Comparison of ENCODE assay signal across 19 cellular contexts in genomic region chr1:32863516-32864245, GRCh38. TPM values are rescaled to one million over a fixed set of nuclear protein-coding genes. Genes with fewer than 3 reads are reported as not detected.
A peak's percentile ranks its signal among the peaks of the same experiment; 100 is the strongest.
DNase-seq lines count a peak whose midpoint lies in the region; ATAC-seq, FAIRE-seq and TF ChIP-seq lines count a peak whose summit lies in the region.
"Had no signal": no experiment of that assay in that cellular context is flagged by ENCODE, and none has a peak within 500 bp of the region (broad histone marks: within the 10 kb centered on the region; RNA-seq: fewer than 3 reads in every experiment).

No MANE protein-coding gene starts in this region.

- TF ChIP-seq RAD21 in SK-N-SH (IDR thresholded peaks at IDR 0.05; ENCODE audit: low read length): no peak

- no peaks in the 10 kb centered on the region for H3K9me2 ChIP-seq in SK-N-SH

- H4K20me1 ChIP-seq in SK-N-SH (ENCODE audit: insufficient read depth): no peaks in the 10 kb centered on the region

- ATAC-seq in Right ventricle myocardium inferior (no peak), right lobe of liver (no peak)
- ATAC-seq: GM12878 had no signal

- no peak for TF ChIP-seq POLR2A in right lobe of liver (IDR thresholded peaks at IDR 0.05)

- H3K4me3 ChIP-seq in right atrium auricular region (no peak overlapping the region), bronchial epithelial cell (ENCODE audit: low read depth, low read length) (no peak overlapping the region), right lobe of liver (no peak overlapping the region), tibial artery (no peak overlapping the region), SK-N-SH (ENCODE audit: low read depth in 2 of 2, low read length in 1 of 2) (no peak overlapping the region)
- H3K4me3 ChIP-seq: GM12878, GM23248 had no signal

- CTCF ChIA-PET in SK-N-SH (lab: Yijun Ruan, JAX): interaction anchor here (0.6 to 1.7 kb wide), 5 partner anchors 9 to 220 kb away, joined by 3 to 7 read pairs (median 4); no protein-coding TSS in a partner anchor

- H3K27me3 ChIP-seq in right atrium auricular region: no peaks in the 10 kb centered on the region
- no peaks in the 10 kb centered on the region for H3K27me3 ChIP-seq in bronchial epithelial cell (ENCODE audit: control insufficient read depth, insufficient read depth, low read length)
- H3K27me3 ChIP-seq in right lobe of liver: no peaks in the 10 kb centered on the region
- H3K27me3 ChIP-seq in tibial artery: no peaks in the 10 kb centered on the region
- no peaks in the 10 kb centered on the region for H3K27me3 ChIP-seq in SK-N-SH (ENCODE audit: insufficient read depth)

- intact Hi-C loops in Right ventricle myocardium inferior (cut with DNase I): no loop called here
- intact Hi-C loops in right lobe of liver (cut with DNase I): no loop called here
- intact Hi-C loops in tibial artery (cut with DNase I; ENCODE audit: low total_unique reads): no loop called here

- no peak overlapping the region for H3K4me2 ChIP-seq in SK-N-SH

- TF ChIP-seq EP300 in SK-N-SH (IDR thresholded peaks at IDR 0.05; ENCODE audit: borderline replicate concordance in 1 of 2, low read depth in 1 of 2, low read length in 1 of 2): no peak

- DNase-seq in right atrium auricular region (ENCODE audit: low spot score) (no peak), Right ventricle myocardium inferior (ENCODE audit: missing footprints) (no peak), bronchial epithelial cell (ENCODE audit: low read depth) (no peak), right lobe of liver (no peak), tibial artery (no peak), epidermal melanocyte (ENCODE audit: insufficient read length, low spot score) (no peak), NCI-H2107 treated with DMSO at 0.1 percent for 48 hours (lab: John Stamatoyannopoulos, UW; ENCODE audit: unreplicated experiment) (no peak), SK-N-SH (no peak)
- DNase-seq: DND-41, GDM1, GM23248, KBM-7, NCI-H1436, NCI-H2029 treated with DMSO at 0.1 percent for 48 hours, NCI-H510A, SHP77 treated with DMSO at 0.1 percent for 48 hours had no signal

- peak; percentile 77 for FAIRE-seq in bronchial epithelial cell (lab: Jason Lieb, UNC)
- FAIRE-seq: GM12878, RCC 7860 had no signal

- POLR2A ChIA-PET in SK-N-SH (lab: Yijun Ruan, JAX): no interaction called here

- TF ChIP-seq CTCF in right atrium auricular region (IDR thresholded peaks at IDR 0.05) (no peak), bronchial epithelial cell (IDR thresholded peaks at IDR 0.05; ENCODE audit: insufficient read depth, low read length, severe bottlenecking) (no peak), right lobe of liver (IDR thresholded peaks at IDR 0.05) (no peak), tibial artery (IDR thresholded peaks at IDR 0.05) (no peak), SK-N-SH (IDR thresholded peaks at IDR 0.05) (no peak)

- H3K9me3 ChIP-seq in right atrium auricular region: no peaks in the 10 kb centered on the region
- H3K9me3 ChIP-seq in right lobe of liver: no peaks in the 10 kb centered on the region
- H3K9me3 ChIP-seq in tibial artery: no peaks in the 10 kb centered on the region
- H3K9me3 ChIP-seq in SK-N-SH: no peaks in the 10 kb centered on the region

- H2AFZ ChIP-seq in SK-N-SH (ENCODE audit: low read depth): no peak overlapping the region
- H2AFZ ChIP-seq: GM23248 had no signal

- H3K27ac ChIP-seq in right atrium auricular region: peak overlapping the region; percentile 40 to 51
- peak overlapping the region in 2 of 3 donors; percentile 79 to 97 for H3K27ac ChIP-seq in right lobe of liver
- peak overlapping the region; percentile 19 to 63 for H3K27ac ChIP-seq in tibial artery
- H3K27ac ChIP-seq in SK-N-SH (ENCODE audit: low read depth in 2 of 2, low read length in 1 of 2): no peak overlapping the region
- H3K27ac ChIP-seq: C4-2B, GM23248 had no signal

- H3K79me2 ChIP-seq in SK-N-SH (ENCODE audit: insufficient read depth): no peaks in the 10 kb centered on the region

- peaks cover 0 to 40% of the 10 kb centered on the region in 2 donors for H3K4me1 ChIP-seq in right atrium auricular region
- peaks cover 0 to 24% (median 5%) of the 10 kb centered on the region in 4 donors for H3K4me1 ChIP-seq in right lobe of liver
- H3K4me1 ChIP-seq in tibial artery: peaks cover 0 to 63% (median 39%) of the 10 kb centered on the region in 4 donors
- no peaks in the 10 kb centered on the region for H3K4me1 ChIP-seq in SK-N-SH (ENCODE audit: control insufficient read depth in 1 of 2, insufficient read depth in 2 of 2, low read depth in 1 of 2, low read length in 1 of 2)

- 86% methylated on average over 2 of the region's 3 CpGs for WGBS in right lobe of liver (ENCODE audit: insufficient coverage, low coverage, low lambda C conversion rate, missing lambda C conversion rate)
- 100% methylated on average over 3 of the region's 3 CpGs for WGBS in SK-N-SH (ENCODE audit: low lambda C conversion rate)

- peaks cover 20% of the 10 kb centered on the region for H3K36me3 ChIP-seq in right atrium auricular region
- H3K36me3 ChIP-seq in bronchial epithelial cell (ENCODE audit: control insufficient read depth, insufficient read depth, low read length): peaks cover 4% of the 10 kb centered on the region
- no peaks in the 10 kb centered on the region for H3K36me3 ChIP-seq in right lobe of liver
- H3K36me3 ChIP-seq in tibial artery: peaks cover 0 to 11% (median 0%) of the 10 kb centered on the region in 3 donors
- H3K36me3 ChIP-seq in SK-N-SH (replicated peaks in 1 of 2; ENCODE audit: control insufficient read depth in 1 of 2, insufficient read depth in 2 of 2, low read length in 1 of 2): peaks cover 4 to 27% of the 10 kb centered on the region in 2 experiments

- no peaks in the 10 kb centered on the region for H3F3A ChIP-seq in SK-N-SH (replicated peaks; ENCODE audit: insufficient read depth)

- no peak overlapping the region for H3K9ac ChIP-seq in SK-N-SH
- H3K9ac ChIP-seq: GM23248 had no signal

TF ChIP-seq in SK-N-SH, 30 proteins besides CTCF, POLR2A, EP300 and RAD21 (continues in another document):
- TF ChIP-seq FOXJ3 (CRISPR knock-in tag; IDR thresholded peaks at IDR 0.05) (no peak), MXI1 (IDR thresholded peaks at IDR 0.05; ENCODE audit: low read depth, low read length) (no peak), FOXM1 (IDR thresholded peaks at IDR 0.05; ENCODE audit: low read depth) (no peak), ELF1 (IDR thresholded peaks at IDR 0.05) (no peak)

RNA-seq across cellular contexts. Expression of gene FNDC5, which starts 7.0 kb away (rescaled TPM):
- 100 to 1,000 TPM in 1 of 2 donors, 10 to 100 TPM in 1; 68.3 to 112 TPM for total RNA-seq in right atrium auricular region
- 139 TPM for total RNA-seq in Right ventricle myocardium inferior
- not detected in 2 replicates for total RNA-seq in bronchial epithelial cell
- 1 to 10 TPM; 1.0 to 8.3 (median 2.4) TPM for total RNA-seq in right lobe of liver
- 0.59 and 0.94 TPM in 2 replicates for polyA plus RNA-seq in SK-N-SH (2012; rRNA removed)
- 0.66 and 1.00 TPM in 2 replicates for polyA plus RNA-seq in SK-N-SH (2012; cell fraction: cytosol; rRNA removed)
- polyA plus RNA-seq in SK-N-SH (2012; cell fraction: nucleus; rRNA removed): 2.2 and 2.5 TPM in 2 replicates
- total RNA-seq: GM12878, GM23248 had no signal

RNA-seq across cellular contexts. Expression of gene HPCA, which starts 22.6 kb away (rescaled TPM):
- not detected for total RNA-seq in right atrium auricular region
- total RNA-seq in Right ventricle myocardium inferior: not detected
- not detected in 2 replicates for total RNA-seq in bronchial epithelial cell
- total RNA-seq in right lobe of liver: not detected
- not detected in 2 replicates for polyA plus RNA-seq in SK-N-SH (2012; rRNA removed)
- 0.01 and 0.14 TPM in 2 replicates for polyA plus RNA-seq in SK-N-SH (2012; cell fraction: cytosol; rRNA removed)
- polyA plus RNA-seq in SK-N-SH (2012; cell fraction: nucleus; rRNA removed): 0.14 and 0.27 TPM in 2 replicates
- total RNA-seq: GM12878, GM23248 had no signal
- polyA plus RNA-seq: GM23248 had no signal

RNA-seq across cellular contexts. Expression of gene TMEM54, which starts 37.5 kb away (rescaled TPM):
- 10 to 100 TPM in 1 of 2 donors, 1 to 10 TPM in 1; 4.7 to 37.9 TPM for total RNA-seq in right atrium auricular region
- total RNA-seq in Right ventricle myocardium inferior: 10.9 TPM
- total RNA-seq in bronchial epithelial cell: 112 and 167 TPM in 2 replicates
- 10 to 100 TPM in 3 of 6 experiments, 1 to 10 TPM in 3; 3.9 to 14.4 (median 9.0) TPM for total RNA-seq in right lobe of liver
- polyA plus RNA-seq in SK-N-SH (2012; rRNA removed): 54.5 and 66.6 TPM in 2 replicates
- 26.6 and 45.6 TPM in 2 replicates for polyA plus RNA-seq in SK-N-SH (2012; cell fraction: cytosol; rRNA removed)
- polyA plus RNA-seq in SK-N-SH (2012; cell fraction: nucleus; rRNA removed): 21.9 and 32.8 TPM in 2 replicates

RNA-seq across cellular contexts. Expression of gene S100PBP, which starts 46.2 kb away (rescaled TPM):
- total RNA-seq in right atrium auricular region (10 to 100 TPM in 1 of 2 donors, 1 to 10 TPM in 1; 5.7 to 10.8 TPM), Right ventricle myocardium inferior (11.7 TPM), bronchial epithelial cell (20.5 and 30.3 TPM in 2 replicates), right lobe of liver (10 to 100 TPM in 4 of 6 experiments, 1 to 10 TPM in 2; 7.6 to 14.6 (median 10.5) TPM)
- 13.2 and 19.2 TPM in 2 replicates for polyA plus RNA-seq in SK-N-SH (2012; rRNA removed)
- polyA plus RNA-seq in SK-N-SH (2012; cell fraction: cytosol; rRNA removed): 16.3 and 16.6 TPM in 2 replicates
- 23.7 and 53.3 TPM in 2 replicates for polyA plus RNA-seq in SK-N-SH (2012; cell fraction: nucleus; rRNA removed)

RNA-seq across cellular contexts. Expression of gene YARS1, which starts 46.5 kb away (rescaled TPM):
- total RNA-seq in right atrium auricular region (10 to 100 TPM; 23.3 to 33.1 TPM), Right ventricle myocardium inferior (29.8 TPM), bronchial epithelial cell (195 and 234 TPM in 2 replicates), right lobe of liver (10 to 100 TPM; 37.4 to 84.3 (median 53.5) TPM)
- polyA plus RNA-seq in SK-N-SH (2012; rRNA removed): 31.9 and 46.3 TPM in 2 replicates
- 41.7 and 41.8 TPM in 2 replicates for polyA plus RNA-seq in SK-N-SH (2012; cell fraction: cytosol; rRNA removed)
- polyA plus RNA-seq in SK-N-SH (2012; cell fraction: nucleus; rRNA removed): 65.5 and 101 TPM in 2 replicates

Comparison
In these comparisons a context has a peak if more than half of its experiments do, and no peak if none do; other contexts are left out.
1. H3K27ac ChIP-seq: peak in right atrium auricular region (2 of 2), right lobe of liver (2 of 3) and tibial artery (2 of 2); none in SK-N-SH (0 of 2).
2. RNA of gene FNDC5, which starts 7.0 kb away (total RNA-seq): 139 TPM in Right ventricle myocardium inferior (single experiment) and 68.3 to 112 TPM in right atrium auricular region; 1.0 to 8.3 TPM in right lobe of liver and not detected in bronchial epithelial cell; every median in the first group is over 4 times any median in the second.